14 cellular contexts compared by ENCODE assay signal in the genomic region with DNA sequence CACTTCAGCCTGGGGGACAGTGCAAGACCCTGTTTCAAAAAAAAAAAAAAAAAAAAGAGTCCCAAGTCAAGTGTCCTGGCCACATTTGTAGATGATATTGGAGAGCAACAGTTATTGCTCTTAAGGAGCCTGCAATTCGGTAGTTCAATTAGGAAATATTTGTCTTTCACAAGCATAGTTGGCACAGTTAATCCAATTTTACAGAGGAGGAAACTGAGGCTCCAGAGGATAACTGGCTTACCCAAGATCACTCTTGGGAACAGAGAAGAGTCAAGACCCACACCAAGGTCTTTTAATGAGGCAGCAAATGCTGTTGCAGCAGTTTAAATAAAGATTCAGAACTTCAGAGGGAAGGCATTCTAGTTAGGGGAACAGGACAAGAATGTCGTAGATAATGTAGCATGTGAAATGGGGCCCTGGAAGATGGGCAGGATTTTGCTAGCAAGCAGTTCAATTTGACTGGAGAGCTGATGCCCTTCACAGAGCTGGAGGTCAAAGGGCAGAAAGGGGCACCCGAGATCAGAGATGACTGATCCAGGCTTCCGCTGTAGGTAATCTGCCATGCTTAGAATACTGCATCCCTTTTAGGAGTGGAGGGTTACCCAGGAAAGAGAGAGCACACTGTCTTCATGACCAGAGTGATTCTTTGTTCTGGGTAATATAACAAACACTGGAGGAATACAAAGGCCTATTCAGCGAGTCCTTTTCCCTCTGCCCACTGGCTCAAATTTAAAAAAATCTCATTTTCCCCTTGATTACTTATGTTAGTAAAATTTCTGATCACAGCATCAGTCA. TPM values are rescaled to one million over a fixed set of nuclear protein-coding genes. Genes with fewer than 3 reads are reported as not detected.
DNase-seq lines count a peak whose midpoint lies in the region; ATAC-seq and TF ChIP-seq lines count a peak whose summit lies in the region.
"Had no signal": no experiment of that assay in that cellular context is flagged by ENCODE, and none has a peak within 500 bp of the region (broad histone marks: within the 10 kb centered on the region; RNA-seq: fewer than 3 reads in every experiment).

No MANE protein-coding gene starts in this region.

- H3K27me3 ChIP-seq in Karpas-422 (ENCODE audit: low read length), result no peaks in the 10 kb centered on the region

- H3K27ac Mint-ChIP-seq in MCF 10A (ENCODE audit: low read depth, unreplicated experiment), result peak overlapping the region; percentile 27
- H3K27ac Mint-ChIP-seq: activated naive CD4-positive, alpha-beta T cell treated with anti-CD3 and anti-CD28 coated beads for 36 hours had no signal

- H3K9me3 ChIP-seq in Karpas-422 (ENCODE audit: low read length), result no peaks in the 10 kb centered on the region
- H3K9me3 ChIP-seq: HAP-1 had no signal

- POLR2A ChIA-PET in MCF 10A (lab: Yijun Ruan, JAX), result interaction anchor here (0.6 to 3.9 kb wide), 4 partner anchors 9 to 130 kb away, joined by 4 to 35 read pairs (median 16); partner anchors contain the start of gene RIOK3

- H3K36me3 ChIP-seq in Karpas-422 (ENCODE audit: insufficient read depth, low read length), result no peaks in the 10 kb centered on the region
- H3K36me3 ChIP-seq: HAP-1 had no signal

- no peak for TF ChIP-seq CTCF in MCF 10A (IDR thresholded peaks at IDR 0.05; ENCODE audit: unreplicated experiment)

- peaks cover 25% of the 10 kb centered on the region for H3K4me1 ChIP-seq in Karpas-422 (ENCODE audit: low read length)

- CTCF ChIA-PET in MCF 10A (lab: Yijun Ruan, JAX), result interaction anchor here (0.7 to 1.9 kb wide), 2 partner anchors 43 to 67 kb away, joined by 3 to 5 read pairs; no protein-coding TSS in a partner anchor

- H3K4me1 Mint-ChIP-seq in MCF 10A (ENCODE audit: insufficient read depth, unreplicated experiment), result peaks cover 34% of the 10 kb centered on the region

- DNase-seq in Karpas-422 (no peak), MCF 10A (ENCODE audit: unreplicated experiment) (no peak), medulla oblongata (ENCODE audit: extremely low spot score) (peak; percentile 93), superior temporal gyrus (ENCODE audit: extremely low spot score) (peak; percentile 91), sciatic nerve (ENCODE audit: low spot score) (no peak), T-helper 1 cell (no peak), HuH-7 (ENCODE audit: low spot score) (no peak)
- DNase-seq: activated CD4-positive, alpha-beta T cell treated with anti-CD3 and anti-CD28 coated beads for 1 hour; activated naive CD4-positive, alpha-beta T cell treated with anti-CD3 and anti-CD28 coated beads for 36 hours; NCI-H1436 treated with DMSO at 0.1 percent for 48 hours; NCI-H82; stimulated activated CD4-positive, alpha-beta T cell treated with anti-CD3 and anti-CD28 coated beads, Interleukin-4, amount 100 ng/mL, for 24 hours; stimulated activated naive CD8-positive, alpha-beta T cell treated with anti-CD3 and anti-CD28 coated beads, Interleukin-15, Interleukin-2, amounts not matched to agents 100 U/mL and 50 U/mL, for 24 hours had no signal

- H3K79me2 ChIP-seq in Karpas-422 (ENCODE audit: low read length), result peaks cover 76% of the 10 kb centered on the region

- H4K20me1 ChIP-seq in Karpas-422 (ENCODE audit: insufficient read depth, low read depth, low read length), result no peaks in the 10 kb centered on the region; the same call in 1 of the 2 replicates

- H3K27ac ChIP-seq in Karpas-422 (ENCODE audit: low read length), result no peak overlapping the region; the same call in 1 of the 2 replicates

- peaks cover 22% of the 10 kb centered on the region for H3K36me3 Mint-ChIP-seq in MCF 10A (ENCODE audit: insufficient read depth, unreplicated experiment)

- H3K9ac ChIP-seq in Karpas-422 (ENCODE audit: low read length), result no peak overlapping the region

- no peak for ATAC-seq in sciatic nerve
- ATAC-seq: stimulated activated naive CD8-positive, alpha-beta T cell treated with anti-CD3 and anti-CD28 coated beads, Interleukin-15, Interleukin-2, amounts not matched to agents 100 U/mL and 50 U/mL, for 24 hours had no signal

- no peaks in the 10 kb centered on the region for H3K27me3 Mint-ChIP-seq in MCF 10A (ENCODE audit: insufficient read depth, unreplicated experiment)

- intact Hi-C loops in MCF 10A (cut with micrococcal nuclease), result loop anchor here (10.0 kb wide), 1 partner anchor 448 kb away; the partner anchor contains the start of gene CABLES1
- intact Hi-C loops in sciatic nerve (cut with DNase I), result loop anchor here (10.0 kb wide), 1 partner anchor 68 kb away; no protein-coding TSS in a partner anchor

- no peak overlapping the region for H2AFZ ChIP-seq in Karpas-422 (ENCODE audit: low read length)

- peak overlapping the region; percentile 84 for H3K4me3 Mint-ChIP-seq in MCF 10A (ENCODE audit: unreplicated experiment)
- H3K4me3 Mint-ChIP-seq: activated naive CD4-positive, alpha-beta T cell treated with anti-CD3 and anti-CD28 coated beads for 36 hours had no signal

- BruUV-seq in MCF 10A (replicated peaks; lab: Mats Ljungman, UMichigan), result no TSS peak

- H3K4me3 ChIP-seq in Karpas-422 (ENCODE audit: low read length), result no peak overlapping the region

- H3K9me3 Mint-ChIP-seq in MCF 10A (ENCODE audit: unreplicated experiment), result no peaks in the 10 kb centered on the region
- H3K9me3 Mint-ChIP-seq: activated naive CD4-positive, alpha-beta T cell treated with anti-CD3 and anti-CD28 coated beads for 36 hours had no signal

- no peaks in the 10 kb centered on the region for H3K9me2 ChIP-seq in Karpas-422 (replicated peaks; ENCODE audit: insufficient read depth, low read length)

- H3K4me2 ChIP-seq in Karpas-422 (ENCODE audit: low read depth, low read length, poor library complexity, severe bottlenecking), result peak overlapping the region; percentile 92

RNA-seq across cellular contexts. Expression of gene NPC1, which starts 3.0 kb away (rescaled TPM):
- total RNA-seq in Karpas-422 (2014; rRNA removed; shearing (Covaris generic); ENCODE audit: low replicate concordance), result 31.1 and 63.4 TPM in 2 replicates
- total RNA-seq in MCF 10A (2022), result 60.4 and 78.8 TPM in 2 replicates
- total RNA-seq in sciatic nerve, result 77.3 TPM

Comparison
In these comparisons a context has a peak if more than half of its experiments do, and no peak if none do; other contexts are left out.
1. DNase-seq: peak in medulla oblongata (single experiment) and superior temporal gyrus (single experiment); none in Karpas-422 (single experiment), MCF 10A (single experiment), sciatic nerve (single experiment), T-helper 1 cell (0 of 5) and HuH-7 (single experiment).